8 cellular contexts compared by ENCODE assay signal in the genomic region with DNA sequence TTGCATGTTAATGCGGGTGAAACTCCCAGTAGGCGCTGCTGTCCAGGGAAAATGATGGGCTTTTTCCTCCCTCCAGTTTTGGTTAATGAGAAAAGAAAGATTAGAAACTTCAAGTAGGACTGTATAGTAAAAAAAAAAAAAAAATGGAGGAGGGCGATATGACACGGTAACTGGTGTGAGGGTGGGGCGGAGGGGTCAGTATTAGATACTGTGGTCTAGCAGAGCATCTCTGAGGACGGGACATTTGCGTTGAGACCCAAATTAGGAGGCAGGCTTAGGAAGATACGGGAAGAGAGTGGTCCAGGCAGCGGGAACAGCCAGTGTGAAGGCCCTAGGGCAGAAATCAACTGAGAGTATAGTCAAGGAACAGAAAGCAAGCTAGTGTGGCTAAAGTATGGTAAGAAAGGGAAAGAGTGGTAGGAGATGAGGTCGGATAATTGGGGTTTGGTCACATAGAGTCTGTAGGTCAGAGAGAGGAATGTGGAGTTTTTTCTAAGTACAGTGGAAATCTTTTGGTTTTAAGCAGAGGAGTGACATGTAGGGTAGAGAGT. TPM values are rescaled to one million over a fixed set of nuclear protein-coding genes. Genes with fewer than 3 reads are reported as not detected.
A peak's percentile ranks its signal among the peaks of the same experiment; 100 is the strongest.
DNase-seq lines count a peak whose midpoint lies in the region; ATAC-seq and TF ChIP-seq lines count a peak whose summit lies in the region.

No MANE protein-coding gene starts in this region.

- H3K4me3 Mint-ChIP-seq in endothelial cell (ENCODE audit: unreplicated experiment), result peak overlapping the region; percentile 93
- H3K4me3 Mint-ChIP-seq in osteocyte (ENCODE audit: unreplicated experiment), result peak overlapping the region; percentile 89

- H3K4me1 Mint-ChIP-seq in endothelial cell (ENCODE audit: unreplicated experiment), result peaks cover 34% of the 10 kb centered on the region
- H3K4me1 Mint-ChIP-seq in osteocyte (ENCODE audit: unreplicated experiment), result peaks cover 14% of the 10 kb centered on the region

- peak overlapping the region; percentile 70 for H3K4me3 ChIP-seq in NB4 (ENCODE audit: low read depth, low read length)

- H3K36me3 Mint-ChIP-seq in endothelial cell (ENCODE audit: low read depth, unreplicated experiment) (peaks cover 25% of the 10 kb centered on the region), osteocyte (ENCODE audit: unreplicated experiment) (peaks cover 11% of the 10 kb centered on the region)

- H3K27me3 Mint-ChIP-seq in endothelial cell (ENCODE audit: unreplicated experiment), result peaks cover 33% of the 10 kb centered on the region
- no peaks in the 10 kb centered on the region for H3K27me3 Mint-ChIP-seq in osteocyte (ENCODE audit: unreplicated experiment)

- ATAC-seq in GM19328 (IDR thresholded peaks at IDR 0.05; ENCODE audit: unreplicated experiment), result no peak

- H3K27ac Mint-ChIP-seq in endothelial cell (ENCODE audit: unreplicated experiment) (peak overlapping the region; percentile 95), osteocyte (ENCODE audit: unreplicated experiment) (peak overlapping the region; percentile 89)

- TF ChIP-seq POLR2A in NB4 (IDR thresholded peaks at IDR 0.05; ENCODE audit: extremely low read depth, insufficient read length), result no peak

- H3K9me3 Mint-ChIP-seq in endothelial cell (ENCODE audit: unreplicated experiment) (no peaks in the 10 kb centered on the region), osteocyte (ENCODE audit: unreplicated experiment) (no peaks in the 10 kb centered on the region)

- DNase-seq in Daoy (ENCODE audit: low read depth) (peak; percentile 2), NB4 (ENCODE audit: low read depth) (no peak), endothelial cell (ENCODE audit: low spot score) (no peak), osteocyte (ENCODE audit: extremely low spot score, unreplicated experiment) (no peak), NCI-H774 (lab: John Stamatoyannopoulos, UW) (no peak), KG1 (lab: John Stamatoyannopoulos, UW) (no peak), NCI-H524 (lab: John Stamatoyannopoulos, UW) (no peak)

- TF ChIP-seq CTCF in NB4 (IDR thresholded peaks at IDR 0.05; ENCODE audit: low read depth, low read length) (no peak), endothelial cell (IDR thresholded peaks at IDR 0.05; ENCODE audit: unreplicated experiment) (no peak), osteocyte (IDR thresholded peaks at IDR 0.05) (no peak)

RNA-seq across cellular contexts. Expression of gene RMND5B, which starts 0.7 kb away (rescaled TPM):
- total RNA-seq in Daoy (2014; rRNA removed; shearing (Covaris generic)), result 19.2 and 34.8 TPM in 2 replicates
- total RNA-seq in endothelial cell (ENCODE audit: unreplicated experiment) (70.4 TPM), osteocyte (38.8 and 39.5 TPM in 2 replicates)

RNA-seq across cellular contexts. Expression of gene N4BP3, which starts 18.2 kb away (rescaled TPM):
- 3.5 and 4.6 TPM in 2 replicates for total RNA-seq in Daoy (2014; rRNA removed; shearing (Covaris generic))
- 107 TPM for total RNA-seq in endothelial cell (ENCODE audit: unreplicated experiment)
- total RNA-seq in osteocyte, result 0.55 and 0.64 TPM in 2 replicates

RNA-seq across cellular contexts. Expression of gene NHP2, which starts 22.2 kb away (rescaled TPM):
- total RNA-seq in Daoy (2014; rRNA removed; shearing (Covaris generic)), result 634 and 724 TPM in 2 replicates
- total RNA-seq in endothelial cell (ENCODE audit: unreplicated experiment), result 84.7 TPM
- total RNA-seq in osteocyte, result 91.0 and 94.2 TPM in 2 replicates

RNA-seq across cellular contexts. Expression of gene GMCL2, which starts 55.6 kb away (rescaled TPM):
- total RNA-seq in Daoy (2014; rRNA removed; shearing (Covaris generic)), result not detected in 2 replicates
- not detected for total RNA-seq in endothelial cell (ENCODE audit: unreplicated experiment)
- total RNA-seq in osteocyte, result not detected in 2 replicates

Comparison
In these comparisons a context has a peak if more than half of its experiments do, and no peak if none do; other contexts are left out.
1. RNA of gene N4BP3, which starts 18.2 kb away (total RNA-seq): 107 TPM in endothelial cell (single experiment); 3.5 to 4.6 TPM in Daoy and 0.55 to 0.64 TPM in osteocyte; every median in the first group is over 10 times any median in the second.